Comparison of ENCODE assay signal across 8 cellular contexts in the genomic region with DNA sequence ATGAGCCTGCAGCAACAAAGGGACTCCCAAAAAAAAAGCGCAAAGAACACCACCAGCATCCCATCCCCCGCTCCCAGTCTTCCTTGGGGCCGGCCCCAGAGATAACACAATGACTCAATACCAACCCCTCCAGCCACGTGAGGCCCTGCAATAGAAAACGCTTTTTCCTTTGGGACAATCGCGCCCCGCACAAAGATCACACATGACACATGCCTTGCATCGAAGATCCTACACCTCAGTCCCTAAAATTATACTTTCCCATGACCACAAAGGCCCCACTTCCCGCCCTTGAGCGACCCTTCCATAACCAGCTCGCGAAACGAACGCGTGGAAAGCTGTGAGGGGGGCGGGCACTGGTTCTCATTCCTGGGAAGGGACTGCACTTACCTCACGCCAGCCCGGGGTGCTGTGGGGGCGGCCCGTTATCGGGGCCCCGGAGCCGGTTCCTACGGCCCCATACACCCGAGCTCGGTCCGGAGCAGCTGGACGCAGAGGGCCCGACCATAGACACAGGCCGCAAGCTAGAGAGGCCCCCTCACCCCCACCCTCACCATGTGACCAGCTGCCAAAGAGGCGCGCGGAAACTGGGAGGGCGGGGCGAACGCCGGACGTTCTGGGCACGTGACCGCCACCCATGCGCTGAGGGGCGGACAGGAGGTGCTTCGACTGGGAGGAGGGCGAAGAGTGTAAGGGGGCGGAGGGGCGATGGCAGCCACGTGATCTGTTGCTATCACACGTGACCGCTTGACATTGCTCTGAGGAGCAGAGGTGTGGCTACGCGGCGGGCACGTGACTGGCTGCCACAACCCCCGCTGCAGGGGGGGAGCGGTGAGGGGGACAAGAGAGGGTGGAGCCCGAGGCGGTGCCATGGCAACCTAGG. TPM values are rescaled to one million over a fixed set of nuclear protein-coding genes. Genes with fewer than 3 reads are reported as not detected.
DNase-seq lines count a peak whose midpoint lies in the region; TF ChIP-seq lines count a peak whose summit lies in the region.

A gene (minus strand): TSS at position 523 of the 880 bp plus-strand sequence. CDS start 593 bp downstream, outside the sequence.

- in situ Hi-C loops in SK-MEL-5 (cut with HindIII; ENCODE audit: low pct_unique_long_range_greater_than_20kb, low sequenced_read_pairs) = no loop called here

- H3K4me3 ChIP-seq in neuron (ENCODE audit: low read length) (peak within 1 kb of the TSS; percentile 79), subcutaneous abdominal adipose tissue (ENCODE audit: low read depth in 1 of 5, low read length in 5 of 5) (peak within 1 kb of the TSS; percentile 66 to 92 (median 81))

- H2AFZ ChIP-seq in neuron (ENCODE audit: low read depth, low read length) = peak within 1 kb of the TSS; percentile 14

- H3K9me3 ChIP-seq in neuron (ENCODE audit: low read length) (no peaks in the 10 kb centered on the region), subcutaneous abdominal adipose tissue (ENCODE audit: control insufficient read depth in 5 of 5, low read length in 5 of 5) (no peaks in the 10 kb centered on the region)

- H3K27ac ChIP-seq in subcutaneous abdominal adipose tissue (ENCODE audit: low read depth, low read length) = peak within 1 kb of the TSS; percentile 94

- H3K4me1 ChIP-seq in neuron (ENCODE audit: insufficient read depth, low read length) (peaks cover 40% of the 10 kb centered on the region), subcutaneous abdominal adipose tissue (ENCODE audit: control insufficient read depth in 5 of 5, insufficient read depth in 5 of 5, low read length in 5 of 5) (peaks cover 9 to 42% (median 35%) of the 10 kb centered on the region in 5 donors)

- CTCF ChIA-PET in HEK293T (lab: Yijun Ruan, JAX) = no interaction called here

- peak within 1 kb of the TSS; percentile 74 to 92 (median 86) for H3K9ac ChIP-seq in subcutaneous abdominal adipose tissue (ENCODE audit: low read length in 5 of 5)

- H3K36me3 ChIP-seq in neuron (ENCODE audit: insufficient read depth, low read length) = peaks cover 37% of the 10 kb centered on the region
- peaks cover 11 to 36% (median 27%) of the 10 kb centered on the region in 5 donors for H3K36me3 ChIP-seq in subcutaneous abdominal adipose tissue (ENCODE audit: control insufficient read depth in 5 of 5, insufficient read depth in 5 of 5, low read length in 5 of 5)

- POLR2A ChIA-PET in HEK293T (lab: Yijun Ruan, JAX) = interaction anchor here (0.7 to 2.0 kb wide), 7 partner anchors 11 to 31 kb away, joined by 3 to 11 read pairs (median 4); a partner anchor contains a TSS

- peak; percentile 99 for DNase-seq in GF-D8 (lab: John Stamatoyannopoulos, UW)
- DNase-seq in HEK293T (ENCODE audit: extremely low spot score) = peak; percentile 96
- peak; percentile 100 for DNase-seq in MV-4-11 (lab: John Stamatoyannopoulos, UW)
- peak; percentile 100 for DNase-seq in SK-MEL-5 (ENCODE audit: low read depth, low spot score)
- peak; percentile 99 for DNase-seq in activated naive CD4-positive, alpha-beta T cell treated with Interleukin-2 at 50 U/mL for 16 hours
- peak; percentile 99 for DNase-seq in foreskin melanocyte

- no peaks in the 10 kb centered on the region for H3K27me3 ChIP-seq in neuron (ENCODE audit: insufficient read depth, low read length)
- no peaks in the 10 kb centered on the region for H3K27me3 ChIP-seq in subcutaneous abdominal adipose tissue (ENCODE audit: control insufficient read depth in 5 of 5, insufficient read depth in 4 of 5, low read length in 5 of 5)

TF ChIP-seq in HEK293T, 16 proteins besides CTCF, POLR2A, EP300 and RAD21:
- TF ChIP-seq, protein P1, sequence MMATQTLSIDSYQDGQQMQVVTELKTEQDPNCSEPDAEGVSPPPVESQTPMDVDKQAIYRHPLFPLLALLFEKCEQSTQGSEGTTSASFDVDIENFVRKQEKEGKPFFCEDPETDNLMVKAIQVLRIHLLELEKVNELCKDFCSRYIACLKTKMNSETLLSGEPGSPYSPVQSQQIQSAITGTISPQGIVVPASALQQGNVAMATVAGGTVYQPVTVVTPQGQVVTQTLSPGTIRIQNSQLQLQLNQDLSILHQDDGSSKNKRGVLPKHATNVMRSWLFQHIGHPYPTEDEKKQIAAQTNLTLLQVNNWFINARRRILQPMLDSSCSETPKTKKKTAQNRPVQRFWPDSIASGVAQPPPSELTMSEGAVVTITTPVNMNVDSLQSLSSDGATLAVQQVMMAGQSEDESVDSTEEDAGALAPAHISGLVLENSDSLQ (IDR thresholded peaks at IDR 0.05) = peak; percentile 75
- TF ChIP-seq L3MBTL2 (conservative IDR thresholded peaks at IDR 0.05) = peak; percentile 93
- TF ChIP-seq FOXM1 (IDR thresholded peaks at IDR 0.05; ENCODE audit: borderline replicate concordance) = 0 out of 2 replicates have a peak, but pooled peaks have one; percentile 64
- TF ChIP-seq NFRKB (IDR thresholded peaks at IDR 0.05) = no peak
- no peak for TF ChIP-seq TARDBP (IDR thresholded peaks at IDR 0.05)
- TF ChIP-seq ELF4 (IDR thresholded peaks at IDR 0.05) = 0 out of 2 replicates have a peak, but pooled peaks have one; percentile 11
- TF ChIP-seq HDGF (IDR thresholded peaks at IDR 0.05; ENCODE audit: borderline replicate concordance) = peak; percentile 66; the same call in 1 of the 2 replicates
- TF ChIP-seq SP1 (IDR thresholded peaks at IDR 0.05) = no peak
- no peak; the same call in 1 of the 2 replicates for TF ChIP-seq BHLHE40 (IDR thresholded peaks at IDR 0.05; ENCODE audit: borderline replicate concordance)

RNA-seq across cellular contexts. Expression of the gene that starts here (rescaled TPM):
- 383 and 420 TPM in 2 replicates for total RNA-seq in SK-MEL-5 (2014; rRNA removed; shearing (Covaris generic))
- polyA plus RNA-seq in SK-MEL-5 (2015; cell fraction: cytosol; rRNA removed) = 418 and 425 TPM in 2 replicates
- polyA plus RNA-seq in SK-MEL-5 (2015; cell fraction: nucleus; rRNA removed) = 143 and 195 TPM in 2 replicates

Comparison
In these comparisons a context has a peak if more than half of its experiments do, and no peak if none do; other contexts are left out.
1. Peak in every context shown above with its lines: DNase-seq, H3K4me3 ChIP-seq and H3K27ac ChIP-seq.